Comparison of ENCODE assay signal across 8 cellular contexts in the genomic region with DNA sequence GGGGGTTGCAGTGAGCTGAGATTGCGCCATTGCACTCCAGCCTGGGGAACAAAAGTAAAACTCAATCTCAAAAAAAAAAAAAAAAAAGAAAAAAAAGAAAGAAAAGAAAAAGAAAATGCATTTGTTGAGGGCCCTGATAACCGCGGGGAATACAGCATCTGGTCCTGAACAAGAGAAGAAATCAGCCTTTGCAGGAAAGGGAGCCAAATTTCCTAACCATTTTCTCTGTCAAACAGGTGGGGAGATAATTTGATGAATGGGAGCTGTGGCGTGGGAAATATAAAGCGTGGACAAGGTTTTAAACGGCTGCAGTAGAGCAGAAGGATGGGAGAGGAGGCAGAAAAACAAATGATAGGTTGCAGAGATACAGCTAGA. TPM values are rescaled to one million over a fixed set of nuclear protein-coding genes. Genes with fewer than 3 reads are reported as not detected.
A peak's percentile ranks its signal among the peaks of the same experiment; 100 is the strongest.
DNase-seq lines count a peak whose midpoint lies in the region; ATAC-seq, FAIRE-seq and TF ChIP-seq lines count a peak whose summit lies in the region.

No MANE protein-coding gene starts in this region.

- H3K27ac ChIP-seq in A549 (peak overlapping the region; percentile 91 to 98), HUES64 (ENCODE audit: low read depth, low read length) (no peak overlapping the region), muscle layer of colon (ENCODE audit: low read depth, low read length) (peak overlapping the region; percentile 50)

- no peak for TF ChIP-seq POLR2A in A549 (IDR thresholded peaks at IDR 0.05; ENCODE audit: low read length)

- H3K9me3 ChIP-seq in A549 = no peaks in the 10 kb centered on the region
- no peaks in the 10 kb centered on the region for H3K9me3 ChIP-seq in HUES64 (ENCODE audit: insufficient read depth, low read depth, low read length)
- H3K9me3 ChIP-seq in muscle layer of colon (ENCODE audit: low read length) = no peaks in the 10 kb centered on the region

- H3K27ac Mint-ChIP-seq in central memory CD8-positive, alpha-beta T cell (ENCODE audit: low read depth) = peak overlapping the region; percentile 93

- peaks cover 14% of the 10 kb centered on the region for H3K36me3 Mint-ChIP-seq in central memory CD8-positive, alpha-beta T cell (ENCODE audit: insufficient read depth)

- ATAC-seq in A549 = no peak
- ATAC-seq in central memory CD8-positive, alpha-beta T cell (replicated peaks; ENCODE audit: extremely low read depth, poor library complexity, severe bottlenecking) = no peak
- no peak for ATAC-seq in HG03108 (IDR thresholded peaks at IDR 0.05; ENCODE audit: unreplicated experiment)

- peak overlapping the region; percentile 95 for H3K4me3 Mint-ChIP-seq in central memory CD8-positive, alpha-beta T cell

- POLR2A ChIA-PET in A549 (lab: Yijun Ruan, JAX) = interaction anchor here (0.7 to 1.3 kb wide), 2 partner anchors 18 to 111 kb away, joined by 4 to 6 read pairs; no protein-coding TSS in a partner anchor

- 68% methylated on average over 6 of the region's 6 CpGs for WGBS in A549 (ENCODE audit: missing lambda C conversion rate)
- WGBS in HUES64 = 87% methylated on average over 5 of the region's 6 CpGs

- TF ChIP-seq RAD21 in A549 (conservative IDR thresholded peaks at IDR 0.05 in 1 of 2, IDR thresholded peaks at IDR 0.05 in 1 of 2) = no peak

- peaks cover 36% of the 10 kb centered on the region for H3K4me1 ChIP-seq in A549
- H3K4me1 ChIP-seq in HUES64 (ENCODE audit: insufficient read depth, low read length) = no peaks in the 10 kb centered on the region; the same call in 1 of the 2 replicates
- peaks cover 38% of the 10 kb centered on the region for H3K4me1 ChIP-seq in muscle layer of colon (ENCODE audit: insufficient read depth, low read length)

- peak in 1 of 2 experiments; percentile 14 for DNase-seq in A549 (ENCODE audit: low read depth in 1 of 2, low spot score in 1 of 2)
- no peak for DNase-seq in central memory CD8-positive, alpha-beta T cell (ENCODE audit: low spot score in 2 of 2)
- DNase-seq in activated CD4-positive, alpha-beta T cell treated with anti-CD3 and anti-CD28 coated beads for 48 hours = no peak
- DNase-seq in NCI-H524 (lab: John Stamatoyannopoulos, UW) = no peak
- DNase-seq in NCI-H82 treated with DMSO at 0.1 percent for 48 hours (lab: John Stamatoyannopoulos, UW; ENCODE audit: unreplicated experiment) = no peak

- H3K9me3 Mint-ChIP-seq in central memory CD8-positive, alpha-beta T cell = no peaks in the 10 kb centered on the region

- no peak for TF ChIP-seq EP300 in A549 (IDR thresholded peaks at IDR 0.05)

- CTCF ChIA-PET in A549 (lab: Yijun Ruan, JAX) = interaction anchor here (0.6 to 11.7 kb wide), 8 partner anchors 9 to 630 kb away, joined by 3 to 92 read pairs (median 6); a partner anchor contains a TSS

- peaks cover 53% of the 10 kb centered on the region for H3K4me1 Mint-ChIP-seq in central memory CD8-positive, alpha-beta T cell

- TF ChIP-seq CTCF in A549 (IDR thresholded peaks at IDR 0.05) = no peak

- FAIRE-seq in A549 (lab: Jason Lieb, UNC) = no peak

- H3K36me3 ChIP-seq in HUES64 (ENCODE audit: insufficient read depth, low read length) (peaks cover 19% of the 10 kb centered on the region), muscle layer of colon (ENCODE audit: insufficient read depth, low read length) (peaks cover 5% of the 10 kb centered on the region)

- H3K27me3 ChIP-seq in HUES64 (ENCODE audit: insufficient read depth, low read length) (peaks cover 11% of the 10 kb centered on the region), muscle layer of colon (ENCODE audit: control insufficient read depth in 1 of 2, insufficient read depth in 2 of 2, low read length in 2 of 2) (no peaks in the 10 kb centered on the region)

- peak overlapping the region; percentile 73 for H3K4me2 ChIP-seq in A549

- no peaks in the 10 kb centered on the region for H3K27me3 Mint-ChIP-seq in central memory CD8-positive, alpha-beta T cell

- H3K4me3 ChIP-seq in A549 (peak overlapping the region; percentile 59), HUES64 (ENCODE audit: low read length) (peak overlapping the region; percentile 61), muscle layer of colon (ENCODE audit: low read depth in 1 of 2, low read length in 2 of 2) (peak overlapping the region; percentile 39 to 72)

- H3K9ac ChIP-seq in HUES64 (ENCODE audit: low read depth, low read length) (peak overlapping the region; percentile 55), muscle layer of colon (ENCODE audit: low read length) (peak overlapping the region; percentile 56)

TF ChIP-seq in A549, 52 proteins besides CTCF, POLR2A, EP300 and RAD21:
- TF ChIP-seq GATA3 (IDR thresholded peaks at IDR 0.05; ENCODE audit: borderline replicate concordance) (0 out of 2 replicates have a peak, but pooled peaks have one; percentile 4), ZSCAN20 (CRISPR knock-in tag; IDR thresholded peaks at IDR 0.05) (no peak), CEBPB (IDR thresholded peaks at IDR 0.05) (peak; percentile 41 to 43; a peak in 1 of 4 replicates)

RNA-seq across cellular contexts. Expression of a gene that starts 0.9 kb away (rescaled TPM):
- polyA plus RNA-seq in A549 (2011; rRNA removed) (38.0 and 41.7 TPM in 2 replicates), A549 (2017; fragmentation: RNase III; extraction: RNeasy Plus Mini Kit Qiagen cat#74134 plus additional on column Dnase treatment) (34.3 to 37.6 TPM (median 34.6 TPM) in 3 replicates)
- 14.7 and 16.7 TPM in 2 replicates for polyA plus RNA-seq in A549 (2012; cell fraction: cytosol; rRNA removed)
- polyA plus RNA-seq in A549 (2012; cell fraction: nucleus; rRNA removed) = 24.5 and 27.3 TPM in 2 replicates
- 13.6 and 14.6 TPM in 2 replicates for polyA minus RNA-seq in A549 (2011; rRNA and poly(A)+ RNA removed)
- 22.5 TPM for polyA plus RNA-seq in HUES64 (2013, experiment 1 of 2)
- 21.7 TPM for polyA plus RNA-seq in HUES64 (2013, experiment 2 of 2)
